ENCODE assay signal across 26 cellular contexts in genomic region chr20:15359056-15359455, GRCh38.
DNase-seq lines count a peak whose midpoint lies in the region; ATAC-seq, FAIRE-seq and TF ChIP-seq lines count a peak whose summit lies in the region.
"Had no signal": no experiment of that assay in that cellular context is flagged by ENCODE, and none has a peak within 500 bp of the region (broad histone marks: within the 10 kb centered on the region; RNA-seq: fewer than 3 reads in every experiment).

No MANE protein-coding gene starts in this region.

- H4K20me1 ChIP-seq in IMR-90 (ENCODE audit: insufficient read depth, low read length) = no peaks in the 10 kb centered on the region
- H4K20me1 ChIP-seq in smooth muscle cell (ENCODE audit: low read depth) = no peaks in the 10 kb centered on the region

- H3K9me3 Mint-ChIP-seq in natural killer cell treated with Interleukin-12 subunit alpha and Interleukin-12 subunit beta and Interleukin-15 and Interleukin-18, amount 100 ng/mL, for 72 hours = peaks cover 4% of the 10 kb centered on the region

- no peak overlapping the region for H2BK120ac ChIP-seq in IMR-90 (ENCODE audit: low read depth, low read length)

- H3K9me3 ChIP-seq in A549 = no peaks in the 10 kb centered on the region; the same call in 2 of the 3 replicates
- H3K9me3 ChIP-seq in IMR-90 (ENCODE audit: control insufficient read depth, insufficient read depth, low read length) = 0 out of 2 replicates have a peak, but pooled peaks cover 2% of the 10 kb centered on the region
- H3K9me3 ChIP-seq in smooth muscle cell (replicated peaks; ENCODE audit: low read depth) = no peaks in the 10 kb centered on the region
- H3K9me3 ChIP-seq: left lung, thoracic aorta, vagina had no signal

- no peak overlapping the region for H2AK9ac ChIP-seq in IMR-90 (replicated peaks; ENCODE audit: low read depth, low read length, poor library complexity)

- H3K4me3 ChIP-seq in A549 (no peak overlapping the region), IMR-90 (ENCODE audit: insufficient read depth, low read depth, low read length) (no peak overlapping the region), foreskin fibroblast (ENCODE audit: low read depth in 1 of 2, low read length in 2 of 2) (no peak overlapping the region), smooth muscle cell (no peak overlapping the region)
- H3K4me3 ChIP-seq: GM12878, left lung, spleen, thoracic aorta, vagina had no signal

- ATAC-seq in A549 (no peak), IMR-90 (ENCODE audit: low read depth) (no peak), GM18505 (IDR thresholded peaks at IDR 0.05; ENCODE audit: unreplicated experiment) (no peak)
- ATAC-seq in natural killer cell treated with Interleukin-12 subunit alpha and Interleukin-12 subunit beta and Interleukin-15 and Interleukin-18, amount 100 ng/mL, for 72 hours = no peak
- ATAC-seq: GM12878, left lung, WTC11 had no signal

- H3K14ac ChIP-seq in IMR-90 (replicated peaks; ENCODE audit: low read depth, low read length) = no peak overlapping the region

- H3K36me3 ChIP-seq in IMR-90 (ENCODE audit: control insufficient read depth, insufficient read depth, low read length) (no peaks in the 10 kb centered on the region), smooth muscle cell (ENCODE audit: low read depth) (no peaks in the 10 kb centered on the region)
- H3K36me3 ChIP-seq: left lung, spleen, thoracic aorta, vagina had no signal

- no peaks in the 10 kb centered on the region for H3K27me3 ChIP-seq in IMR-90 (ENCODE audit: control insufficient read depth, insufficient read depth, low read length)
- H3K27me3 ChIP-seq in smooth muscle cell (ENCODE audit: low read depth) = no peaks in the 10 kb centered on the region
- H3K27me3 ChIP-seq: left lung, spleen, vagina had no signal

- DNase-seq in A549 (ENCODE audit: low read depth in 1 of 2, low spot score in 1 of 2) = peak; percentile 13 to 21
- DNase-seq in IMR-90 = peak; percentile 3
- DNase-seq in amniotic stem cell (lab: John Stamatoyannopoulos, UW) = peak; percentile 56
- peak; percentile 14 to 60 for DNase-seq in foreskin fibroblast
- no peak for DNase-seq in smooth muscle cell (lab: John Stamatoyannopoulos, UW; ENCODE audit: unreplicated experiment)
- DNase-seq in natural killer cell treated with Interleukin-12 subunit alpha and Interleukin-12 subunit beta and Interleukin-15 and Interleukin-18, amount 100 ng/mL, for 72 hours (ENCODE audit: low spot score) = no peak
- DNase-seq in HuH-7 (ENCODE audit: low spot score) = no peak
- DNase-seq: activated naive CD4-positive, alpha-beta T cell treated with anti-CD3 and anti-CD28 coated beads for 36 hours; COR-L47; dermis blood vessel endothelial cell; DND-41; H7; left lung; naive B cell; NCI-H146; NCI-H69; spleen; stimulated activated CD4-positive, alpha-beta T cell treated with anti-CD3 and anti-CD28 coated beads, Interleukin-4, amount 100 ng/mL, for 24 hours; stimulated activated naive CD4-positive, alpha-beta T cell; T-helper 9 cell had no signal

- no peaks in the 10 kb centered on the region for H3K79me2 ChIP-seq in smooth muscle cell (ENCODE audit: low read depth)

- no peak overlapping the region for H2BK20ac ChIP-seq in IMR-90 (ENCODE audit: low read depth, low read length)

- H3K23ac ChIP-seq in IMR-90 (ENCODE audit: low read depth, low read length) = no peak overlapping the region

- intact Hi-C loops in IMR-90 (cut with micrococcal nuclease) = no loop called here

- no peak overlapping the region for H3K4me3 Mint-ChIP-seq in natural killer cell treated with Interleukin-12 subunit alpha and Interleukin-12 subunit beta and Interleukin-15 and Interleukin-18, amount 100 ng/mL, for 72 hours
- H3K4me3 Mint-ChIP-seq: activated naive CD4-positive, alpha-beta T cell treated with anti-CD3 and anti-CD28 coated beads for 36 hours; naive B cell; WTC11 had no signal

- BruUV-seq in IMR-90 (replicated peaks; lab: Mats Ljungman, UMichigan) = no TSS peak

- H3K36me3 Mint-ChIP-seq in natural killer cell treated with Interleukin-12 subunit alpha and Interleukin-12 subunit beta and Interleukin-15 and Interleukin-18, amount 100 ng/mL, for 72 hours = no peaks in the 10 kb centered on the region
- H3K36me3 Mint-ChIP-seq: naive B cell, WTC11 had no signal

- H3K4me2 ChIP-seq in A549 (peak overlapping the region; percentile 11; the same call in 1 of the 3 replicates), IMR-90 (ENCODE audit: low read depth, low read length) (no peak overlapping the region), smooth muscle cell (no peak overlapping the region)

- H3K27ac Mint-ChIP-seq in natural killer cell treated with Interleukin-12 subunit alpha and Interleukin-12 subunit beta and Interleukin-15 and Interleukin-18, amount 100 ng/mL, for 72 hours = no peak overlapping the region
- H3K27ac Mint-ChIP-seq: activated naive CD4-positive, alpha-beta T cell treated with anti-CD3 and anti-CD28 coated beads for 36 hours; naive B cell; WTC11 had no signal

- H3K4me1 ChIP-seq in A549 = peaks cover 6% of the 10 kb centered on the region; the same call in 1 of the 3 replicates
- H3K4me1 ChIP-seq in IMR-90 (ENCODE audit: control insufficient read depth, insufficient read depth, low read length) = no peaks in the 10 kb centered on the region
- no peaks in the 10 kb centered on the region for H3K4me1 ChIP-seq in smooth muscle cell (ENCODE audit: low read depth)
- H3K4me1 ChIP-seq: left lung, spleen, vagina had no signal

- H3K9ac ChIP-seq in IMR-90 (ENCODE audit: low read depth, low read length) (no peak overlapping the region), smooth muscle cell (ENCODE audit: low read depth) (no peak overlapping the region)

- no peak for TF ChIP-seq POLR2A in A549 (IDR thresholded peaks at IDR 0.05; ENCODE audit: low read length)
- TF ChIP-seq POLR2A in IMR-90 (IDR thresholded peaks at IDR 0.05; ENCODE audit: low read depth, low read length) = no peak
- no peak for TF ChIP-seq POLR2A in GM18505 (IDR thresholded peaks at IDR 0.05; ENCODE audit: borderline replicate concordance, extremely low read depth, insufficient read depth, insufficient read length)

- H3K27me3 Mint-ChIP-seq in natural killer cell treated with Interleukin-12 subunit alpha and Interleukin-12 subunit beta and Interleukin-15 and Interleukin-18, amount 100 ng/mL, for 72 hours = no peaks in the 10 kb centered on the region

- H4K91ac ChIP-seq in IMR-90 (ENCODE audit: insufficient read depth, low read depth, low read length) = no peak overlapping the region

- POLR2A ChIA-PET in A549 (lab: Yijun Ruan, JAX) = no interaction called here
- POLR2A ChIA-PET in IMR-90 (lab: Charles Lee; ENCODE audit: unreplicated experiment) = interaction anchor here (0.6 kb wide), 1 partner anchor 23 kb away, joined by 10 read pairs; no protein-coding TSS in a partner anchor

- 33% methylated on average over 2 of the region's 2 CpGs for WGBS in A549 (ENCODE audit: missing lambda C conversion rate)
- no CpG with 5 or more reads among the region's 2 CpGs for WGBS in IMR-90 (ENCODE audit: extremely low coverage in 2 of 2, insufficient read length in 1 of 2), 2 experiments
- WGBS in smooth muscle cell (ENCODE audit: low lambda C conversion rate) = 80% methylated on average over 2 of the region's 2 CpGs

- CTCF ChIA-PET in A549 (lab: Yijun Ruan, JAX) (no interaction called here), IMR-90 (lab: Yijun Ruan, JAX) (no interaction called here)

- H2BK5ac ChIP-seq in IMR-90 (ENCODE audit: low read depth, low read length, poor library complexity, severe bottlenecking) = no peak overlapping the region

- H3K27ac ChIP-seq in A549 = no peak overlapping the region
- H3K27ac ChIP-seq in IMR-90 (ENCODE audit: insufficient read depth, low read length) = no peak overlapping the region
- no peak overlapping the region for H3K27ac ChIP-seq in smooth muscle cell (ENCODE audit: low read depth)
- H3K27ac ChIP-seq: HL-60, left lung, spleen, thoracic aorta, vagina had no signal

- no peak overlapping the region for H3K56ac ChIP-seq in IMR-90 (ENCODE audit: extremely low read depth, insufficient read depth, low read length)

- no peaks in the 10 kb centered on the region for H3K79me1 ChIP-seq in IMR-90 (ENCODE audit: low read depth in 1 of 2, low read length in 2 of 2)

- no peak for TF ChIP-seq CTCF in A549 (IDR thresholded peaks at IDR 0.05)
- no peak for TF ChIP-seq CTCF in IMR-90 (conservative IDR thresholded peaks at IDR 0.05; ENCODE audit: low read depth, low read length)
- no peak for TF ChIP-seq CTCF in foreskin fibroblast (IDR thresholded peaks at IDR 0.05; ENCODE audit: low read depth, low read length)
- TF ChIP-seq CTCF in smooth muscle cell (IDR thresholded peaks at IDR 0.05; ENCODE audit: borderline replicate concordance, insufficient read depth, poor library complexity, severe bottlenecking) = no peak

- no peaks in the 10 kb centered on the region for H3F3A ChIP-seq in smooth muscle cell (ENCODE audit: low read depth)

- no peak overlapping the region for H4K5ac ChIP-seq in IMR-90 (ENCODE audit: low read depth, low read length)

- in situ Hi-C loops in IMR-90 (cut with MboI; ENCODE audit: low sequenced_read_pairs) = no loop called here

- TF ChIP-seq RAD21 in A549 (conservative IDR thresholded peaks at IDR 0.05 in 1 of 2, IDR thresholded peaks at IDR 0.05 in 1 of 2) (no peak), IMR-90 (IDR thresholded peaks at IDR 0.05; ENCODE audit: low read length) (no peak)

- no peak for TF ChIP-seq EP300 in A549 (IDR thresholded peaks at IDR 0.05)

- dilution Hi-C loops in IMR-90 (cut with HindIII; ENCODE audit: low sequenced_read_pairs, unreplicated experiment) = no loop called here

- no peak overlapping the region for H2AK5ac ChIP-seq in IMR-90 (ENCODE audit: low read depth, low read length)

- no peak overlapping the region for H2BK15ac ChIP-seq in IMR-90 (ENCODE audit: low read depth, low read length)

- H3K4ac ChIP-seq in IMR-90 (ENCODE audit: low read depth, low read length) = no peak overlapping the region

- no peak overlapping the region for H3K18ac ChIP-seq in IMR-90 (ENCODE audit: low read depth, low read length)

- no peaks in the 10 kb centered on the region for H3K9me1 ChIP-seq in IMR-90 (ENCODE audit: insufficient read depth, low read length)

- no peak overlapping the region for H4K8ac ChIP-seq in IMR-90 (ENCODE audit: low read depth in 2 of 2, low read length in 2 of 2)

- FAIRE-seq in A549 (lab: Jason Lieb, UNC) = no peak
- FAIRE-seq: GM12878 had no signal

- no peaks in the 10 kb centered on the region for H3K4me1 Mint-ChIP-seq in natural killer cell treated with Interleukin-12 subunit alpha and Interleukin-12 subunit beta and Interleukin-15 and Interleukin-18, amount 100 ng/mL, for 72 hours (ENCODE audit: low read depth in 2 of 2)
- H3K4me1 Mint-ChIP-seq: naive B cell had no signal

- no peak overlapping the region for H2AFZ ChIP-seq in IMR-90 (replicated peaks; ENCODE audit: low read length, poor library complexity)
- no peak overlapping the region for H2AFZ ChIP-seq in smooth muscle cell (ENCODE audit: low read depth)

TF ChIP-seq in A549, 52 proteins besides CTCF, POLR2A, EP300 and RAD21 (continues in another document):
- peak; percentile 89 for TF ChIP-seq MAFK (IDR thresholded peaks at IDR 0.05; ENCODE audit: partially characterized antibody)
- no peak for TF ChIP-seq RNF2 (IDR thresholded peaks at IDR 0.05; ENCODE audit: borderline replicate concordance, low read depth)

TF ChIP-seq in IMR-90, 13 proteins besides CTCF, POLR2A, EP300 and RAD21 (continues in another document):
- TF ChIP-seq MAFK (IDR thresholded peaks at IDR 0.05; ENCODE audit: low read depth, low read length) (no peak), MXI1 (IDR thresholded peaks at IDR 0.05; ENCODE audit: borderline replicate concordance, low read depth, low read length) (no peak)

Comparison
In these comparisons a context has a peak if more than half of its experiments do, and no peak if none do; other contexts are left out.
1. DNase-seq: peak in A549 (2 of 2), IMR-90 (single experiment), amniotic stem cell (single experiment) and foreskin fibroblast (2 of 2); none in smooth muscle cell (single experiment), natural killer cell treated with Interleukin-12 subunit alpha and Interleukin-12 subunit beta and Interleukin-15 and Interleukin-18, amount 100 ng/mL, for 72 hours (single experiment) and HuH-7 (single experiment).